In genomic region chr15:85690546-85691226, GRCh38 we compare ENCODE assay signal across 1 cellular context.
TF ChIP-seq lines count a peak whose summit lies in the region.

No MANE protein-coding gene starts in this region.

TF ChIP-seq in GM12878, 131 proteins besides CTCF, POLR2A, EP300 and RAD21 (continued from another document):
- no peak for TF ChIP-seq KLF5 (IDR thresholded peaks at IDR 0.05; ENCODE audit: partially characterized antibody)
- no peak for TF ChIP-seq KDM1A (IDR thresholded peaks at IDR 0.05; ENCODE audit: borderline replicate concordance)
- no peak for TF ChIP-seq CREM (IDR thresholded peaks at IDR 0.05; ENCODE audit: low read depth)
- no peak for TF ChIP-seq RAD51 (IDR thresholded peaks at IDR 0.05)
- TF ChIP-seq NR2C2 (IDR thresholded peaks at IDR 0.05; ENCODE audit: borderline replicate concordance, control insufficient read depth, insufficient read length, low read depth) = no peak
- TF ChIP-seq RFX5 (IDR thresholded peaks at IDR 0.05; ENCODE audit: low read depth, low read length) = no peak
- 0 out of 2 replicates have a peak, but pooled peaks have one; percentile 54 for TF ChIP-seq TBL1XR1 (IDR thresholded peaks at IDR 0.05; ENCODE audit: low read depth, low read length)
- no peak for TF ChIP-seq ZZZ3 (IDR thresholded peaks at IDR 0.05; ENCODE audit: control insufficient read depth, insufficient read length, low read depth)
- TF ChIP-seq NFXL1 (IDR thresholded peaks at IDR 0.05; ENCODE audit: borderline replicate concordance) = no peak
- TF ChIP-seq SKIL (IDR thresholded peaks at IDR 0.05; ENCODE audit: low read depth, poor library complexity, severe bottlenecking) = peak; percentile 16
- peak; percentile 25; the same call in 1 of the 2 replicates for TF ChIP-seq ZBED1 (IDR thresholded peaks at IDR 0.05; ENCODE audit: borderline replicate concordance)
- TF ChIP-seq MLLT1 (IDR thresholded peaks at IDR 0.05) = no peak; the same call in 1 of the 2 replicates
- peak; percentile 92 for TF ChIP-seq ZNF687 (IDR thresholded peaks at IDR 0.05)
